In the genomic region with DNA sequence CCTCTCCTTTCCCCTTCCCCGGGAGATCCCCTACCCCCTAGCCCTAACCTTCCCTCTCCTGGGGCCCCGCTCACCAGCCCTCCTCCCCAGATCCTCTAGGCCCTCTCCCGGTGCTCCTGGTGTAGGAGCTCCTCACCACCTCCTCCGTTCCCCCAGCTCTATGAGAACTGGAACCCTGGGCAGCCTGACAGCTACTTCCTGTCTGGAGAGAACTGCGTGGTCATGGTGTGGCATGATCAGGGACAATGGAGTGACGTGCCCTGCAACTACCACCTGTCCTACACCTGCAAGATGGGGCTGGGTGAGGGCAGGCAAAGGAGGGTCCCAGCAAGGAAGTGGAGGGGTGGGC, we compare ENCODE assay signal across 1 cellular context.
TF ChIP-seq lines count a peak whose summit lies in the region.

No MANE protein-coding gene starts in this region.

TF ChIP-seq in HCT116, 20 proteins besides CTCF, POLR2A, EP300 and RAD21 (continued from another document):
- TF ChIP-seq, protein P1, sequence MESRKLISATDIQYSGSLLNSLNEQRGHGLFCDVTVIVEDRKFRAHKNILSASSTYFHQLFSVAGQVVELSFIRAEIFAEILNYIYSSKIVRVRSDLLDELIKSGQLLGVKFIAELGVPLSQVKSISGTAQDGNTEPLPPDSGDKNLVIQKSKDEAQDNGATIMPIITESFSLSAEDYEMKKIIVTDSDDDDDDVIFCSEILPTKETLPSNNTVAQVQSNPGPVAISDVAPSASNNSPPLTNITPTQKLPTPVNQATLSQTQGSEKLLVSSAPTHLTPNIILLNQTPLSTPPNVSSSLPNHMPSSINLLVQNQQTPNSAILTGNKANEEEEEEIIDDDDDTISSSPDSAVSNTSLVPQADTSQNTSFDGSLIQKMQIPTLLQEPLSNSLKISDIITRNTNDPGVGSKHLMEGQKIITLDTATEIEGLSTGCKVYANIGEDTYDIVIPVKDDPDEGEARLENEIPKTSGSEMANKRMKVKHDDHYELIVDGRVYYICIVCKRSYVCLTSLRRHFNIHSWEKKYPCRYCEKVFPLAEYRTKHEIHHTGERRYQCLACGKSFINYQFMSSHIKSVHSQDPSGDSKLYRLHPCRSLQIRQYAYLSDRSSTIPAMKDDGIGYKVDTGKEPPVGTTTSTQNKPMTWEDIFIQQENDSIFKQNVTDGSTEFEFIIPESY (IDR thresholded peaks at IDR 0.05; ENCODE audit: extremely low read depth, insufficient replicate concordance, low read length) = no peak
